Comparison of ENCODE assay signal across 8 cellular contexts in the genomic region with DNA sequence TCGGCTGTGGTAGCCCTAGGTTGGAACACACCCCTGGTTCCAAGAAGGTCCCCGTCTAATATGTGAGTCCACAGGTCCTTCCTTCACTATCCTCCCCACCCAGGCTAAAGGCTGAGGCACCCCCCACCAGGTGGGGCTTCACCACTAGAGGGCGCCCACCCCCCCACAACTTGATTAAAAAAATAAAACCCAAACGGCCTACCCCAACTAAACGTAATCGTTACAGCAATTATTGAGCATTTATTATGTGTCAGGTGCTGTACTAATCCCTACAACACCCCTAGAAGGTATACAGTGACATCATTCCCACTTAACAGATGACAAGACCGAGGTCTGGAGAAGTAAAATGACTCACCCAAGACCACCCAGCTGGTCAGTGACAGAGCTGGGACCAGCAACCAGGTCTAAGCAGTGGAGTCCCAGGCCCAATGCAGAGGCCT.
DNase-seq lines count a peak whose midpoint lies in the region; ATAC-seq and TF ChIP-seq lines count a peak whose summit lies in the region.

No MANE protein-coding gene starts in this region.

- CTCF ChIA-PET in AG04450 (lab: Charles Lee) (interaction anchor here (0.6 to 2.4 kb wide), 13 partner anchors 11 to 427 kb away, joined by 3 to 17 read pairs (median 4); a partner anchor contains a TSS), HEK293 (lab: Yijun Ruan, JAX) (interaction anchor here (0.6 to 2.7 kb wide), 23 partner anchors 11 to 573 kb away, joined by 3 to 24 read pairs (median 4); no protein-coding TSS in a partner anchor), WTC11 (lab: Charles Lee) (interaction anchor here (0.6 to 4.5 kb wide), 20 partner anchors 10 to 354 kb away, joined by 3 to 42 read pairs (median 5); a partner anchor contains a TSS)

- H3K4me1 Mint-ChIP-seq in WTC11 (peaks cover 17% of the 10 kb centered on the region), natural killer cell (peaks cover 0 to 13% of the 10 kb centered on the region in 2 donors)

- H3K27ac ChIP-seq in AG04450 (ENCODE audit: low read depth, low read length) (no peak overlapping the region), HEK293 (ENCODE audit: extremely low read depth, low read depth, low read length) (no peak overlapping the region), upper lobe of left lung (no peak overlapping the region)

- peaks cover 21% of the 10 kb centered on the region for H3K27me3 ChIP-seq in AG04450 (ENCODE audit: control insufficient read depth, insufficient read depth, low read length)
- no peaks in the 10 kb centered on the region for H3K27me3 ChIP-seq in upper lobe of left lung

- H3K27me3 Mint-ChIP-seq in WTC11 (ENCODE audit: low read depth) (no peaks in the 10 kb centered on the region), natural killer cell (ENCODE audit: low read depth in 2 of 2) (peaks cover 8 to 10% of the 10 kb centered on the region in 2 donors)

- H3K4me3 Mint-ChIP-seq in WTC11: no peak overlapping the region
- H3K4me3 Mint-ChIP-seq in natural killer cell: no peak overlapping the region

- DNase-seq in AG04450 (ENCODE audit: low read depth, low spot score) (no peak), WTC11 (ENCODE audit: low spot score) (peak; percentile 44), natural killer cell (peak; percentile 37), upper lobe of left lung (no peak)
- DNase-seq in central memory CD4-positive, alpha-beta T cell: peak; percentile 2

- H3K4me1 ChIP-seq in HEK293 (ENCODE audit: control insufficient read depth, insufficient read depth, low read length) (peaks cover 7% of the 10 kb centered on the region; the same call in 1 of the 2 replicates), upper lobe of left lung (no peaks in the 10 kb centered on the region)

- H3K36me3 ChIP-seq in HEK293 (ENCODE audit: control insufficient read depth in 2 of 2, insufficient read depth in 1 of 2, low read length in 2 of 2) (no peaks in the 10 kb centered on the region), upper lobe of left lung (no peaks in the 10 kb centered on the region)

- POLR2A ChIA-PET in AG04450 (lab: Yijun Ruan, JAX): interaction anchor here (1.5 kb wide), 1 partner anchor 37 kb away, joined by 3 read pairs; no protein-coding TSS in a partner anchor
- POLR2A ChIA-PET in HEK293 (lab: Yijun Ruan, JAX): no interaction called here
- POLR2A ChIA-PET in WTC11 (lab: Charles Lee): no interaction called here

- H3K36me3 Mint-ChIP-seq in WTC11: no peaks in the 10 kb centered on the region
- no peaks in the 10 kb centered on the region for H3K36me3 Mint-ChIP-seq in natural killer cell

- TF ChIP-seq EP300 in upper lobe of left lung (IDR thresholded peaks at IDR 0.05): no peak

- H3K27ac Mint-ChIP-seq in WTC11 (no peak overlapping the region), natural killer cell (no peak overlapping the region)

- H3K9me3 ChIP-seq in AG04450 (ENCODE audit: control insufficient read depth, insufficient read depth, low read length) (no peaks in the 10 kb centered on the region), HEK293 (ENCODE audit: control insufficient read depth, insufficient read depth, low read depth, low read length) (no peaks in the 10 kb centered on the region), upper lobe of left lung (no peaks in the 10 kb centered on the region)

- ATAC-seq in WTC11 (peak; percentile 67), natural killer cell (peak in 2 of 3 donors; percentile 47 to 69), upper lobe of left lung (ENCODE audit: low FRiP score in 2 of 2) (peak in 1 of 2 donors; percentile 54), HG03025 (IDR thresholded peaks at IDR 0.05; ENCODE audit: low FRiP score, unreplicated experiment) (no peak), HG02678 (IDR thresholded peaks at IDR 0.05; ENCODE audit: unreplicated experiment) (no peak)

- TF ChIP-seq CTCF in AG04450 (IDR thresholded peaks at IDR 0.05; ENCODE audit: low read depth, low read length) (peak; percentile 70), HEK293 (tag by site-specific recombination; IDR thresholded peaks at IDR 0.05) (peak; percentile 58; the same call in 1 of the 2 replicates), WTC11 (IDR thresholded peaks at IDR 0.05) (peak; percentile 73), natural killer cell (IDR thresholded peaks at IDR 0.05) (peak; percentile 76), upper lobe of left lung (IDR thresholded peaks at IDR 0.05) (peak; percentile 37 to 76 (median 56))

- H3K4me3 ChIP-seq in AG04450 (ENCODE audit: low read depth, low read length): no peak overlapping the region
- H3K4me3 ChIP-seq in HEK293 (ENCODE audit: low read depth, low read length): no peak overlapping the region
- H3K4me3 ChIP-seq in upper lobe of left lung: no peak overlapping the region

- no peaks in the 10 kb centered on the region for H3K9me3 Mint-ChIP-seq in WTC11
- H3K9me3 Mint-ChIP-seq in natural killer cell: no peaks in the 10 kb centered on the region

- TF ChIP-seq POLR2A in upper lobe of left lung (IDR thresholded peaks at IDR 0.05): no peak

- WGBS in upper lobe of left lung, 2 donors: 29 to 33% methylated on average over 5 to 7 of the region's 7 CpGs

- intact Hi-C loops in natural killer cell (cut with micrococcal nuclease): loop anchor here (10.0 kb wide), 1 partner anchor 810 kb away; no protein-coding TSS in a partner anchor

TF ChIP-seq in HEK293, 187 proteins besides CTCF, POLR2A, EP300 and RAD21 (continues in another document):
- peak; percentile 39 for TF ChIP-seq ZNF654 (tag by site-specific recombination; IDR thresholded peaks at IDR 0.05; ENCODE audit: low read depth)
- TF ChIP-seq, protein P1, sequence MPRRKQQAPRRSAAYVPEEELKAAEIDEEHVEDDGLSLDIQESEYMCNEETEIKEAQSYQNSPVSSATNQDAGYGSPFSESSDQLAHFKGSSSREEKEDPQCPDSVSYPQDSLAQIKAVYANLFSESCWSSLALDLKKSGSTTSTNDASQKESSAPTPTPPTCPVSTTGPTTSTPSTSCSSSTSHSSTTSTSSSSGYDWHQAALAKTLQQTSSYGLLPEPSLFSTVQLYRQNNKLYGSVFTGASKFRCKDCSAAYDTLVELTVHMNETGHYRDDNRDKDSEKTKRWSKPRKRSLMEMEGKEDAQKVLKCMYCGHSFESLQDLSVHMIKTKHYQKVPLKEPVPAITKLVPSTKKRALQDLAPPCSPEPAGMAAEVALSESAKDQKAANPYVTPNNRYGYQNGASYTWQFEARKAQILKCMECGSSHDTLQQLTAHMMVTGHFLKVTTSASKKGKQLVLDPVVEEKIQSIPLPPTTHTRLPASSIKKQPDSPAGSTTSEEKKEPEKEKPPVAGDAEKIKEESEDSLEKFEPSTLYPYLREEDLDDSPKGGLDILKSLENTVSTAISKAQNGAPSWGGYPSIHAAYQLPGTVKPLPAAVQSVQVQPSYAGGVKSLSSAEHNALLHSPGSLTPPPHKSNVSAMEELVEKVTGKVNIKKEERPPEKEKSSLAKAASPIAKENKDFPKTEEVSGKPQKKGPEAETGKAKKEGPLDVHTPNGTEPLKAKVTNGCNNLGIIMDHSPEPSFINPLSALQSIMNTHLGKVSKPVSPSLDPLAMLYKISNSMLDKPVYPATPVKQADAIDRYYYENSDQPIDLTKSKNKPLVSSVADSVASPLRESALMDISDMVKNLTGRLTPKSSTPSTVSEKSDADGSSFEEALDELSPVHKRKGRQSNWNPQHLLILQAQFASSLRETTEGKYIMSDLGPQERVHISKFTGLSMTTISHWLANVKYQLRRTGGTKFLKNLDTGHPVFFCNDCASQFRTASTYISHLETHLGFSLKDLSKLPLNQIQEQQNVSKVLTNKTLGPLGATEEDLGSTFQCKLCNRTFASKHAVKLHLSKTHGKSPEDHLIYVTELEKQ (tag by site-specific recombination; IDR thresholded peaks at IDR 0.05; ENCODE audit: borderline replicate concordance): no peak
- TF ChIP-seq ZNF292 (tag by site-specific recombination; IDR thresholded peaks at IDR 0.05; ENCODE audit: borderline replicate concordance, low read depth): no peak

TF ChIP-seq in WTC11, 78 proteins besides CTCF, POLR2A, EP300 and RAD21:
- TF ChIP-seq GTF2I (CRISPR knock-in tag; conservative IDR thresholded peaks at IDR 0.05) (0 out of 2 replicates have a peak, but pooled peaks have one; percentile 13), ZNF671 (CRISPR knock-in tag; IDR thresholded peaks at IDR 0.05) (no peak), ZNF232 (CRISPR knock-in tag; IDR thresholded peaks at IDR 0.05) (no peak), RORB (CRISPR knock-in tag; IDR thresholded peaks at IDR 0.05) (no peak), MXD4 (CRISPR knock-in tag; IDR thresholded peaks at IDR 0.05; ENCODE audit: borderline replicate concordance) (no peak), OVOL2 (CRISPR knock-in tag; IDR thresholded peaks at IDR 0.05; ENCODE audit: borderline replicate concordance) (no peak), JAZF1 (CRISPR knock-in tag; IDR thresholded peaks at IDR 0.05) (no peak), JUN (CRISPR knock-in tag; IDR thresholded peaks at IDR 0.05) (no peak)
TF ChIP-seq in WTC11: peak in this region for 1.

Comparison
In these comparisons a context has a peak if more than half of its experiments do, and no peak if none do; other contexts are left out.
1. DNase-seq: peak in WTC11 (single experiment), central memory CD4-positive, alpha-beta T cell (single experiment) and natural killer cell (single experiment); none in AG04450 (single experiment) and upper lobe of left lung (0 of 2).
2. ATAC-seq: peak in WTC11 (single experiment) and natural killer cell (2 of 3); none in HG03025 (single experiment) and HG02678 (single experiment).
3. Peak in every context shown above with its lines, with median percentiles within 50 percentile points of each other: CTCF ChIP-seq.